ENCODE assay signal across 11 cellular contexts in genomic region chr1:212452323-212453155, GRCh38. TPM values are rescaled to one million over a fixed set of nuclear protein-coding genes. Genes with fewer than 3 reads are reported as not detected.
DNase-seq lines count a peak whose midpoint lies in the region; ATAC-seq and TF ChIP-seq lines count a peak whose summit lies in the region.
"Had no signal": no experiment of that assay in that cellular context is flagged by ENCODE, and none has a peak within 500 bp of the region (broad histone marks: within the 10 kb centered on the region; RNA-seq: fewer than 3 reads in every experiment).

No MANE protein-coding gene starts in this region.

- H3K27me3 Mint-ChIP-seq in stimulated activated naive CD8-positive, alpha-beta T cell treated with anti-CD3 and anti-CD28 coated beads, Interleukin-15, amount 100 ng/mL, for 72 hours, result no peaks in the 10 kb centered on the region

- H3K79me2 ChIP-seq in osteoblast (ENCODE audit: insufficient read depth, low read length), result no peaks in the 10 kb centered on the region

- H3K4me1 ChIP-seq in BLaER1 treated with 17β-estradiol and CSF1 and Interleukin-3, amounts not matched to agents 10 nM and 100 nM, result peaks cover 20 to 64% (median 52%) of the 10 kb centered on the region in 10 experiments
- H3K4me1 ChIP-seq in ascending aorta, result peaks cover 19 to 24% of the 10 kb centered on the region in 2 donors
- H3K4me1 ChIP-seq in osteoblast (ENCODE audit: insufficient read depth, low read length), result peaks cover 16% of the 10 kb centered on the region

- no peak overlapping the region for H3K4me3 Mint-ChIP-seq in stimulated activated naive CD8-positive, alpha-beta T cell treated with anti-CD3 and anti-CD28 coated beads, Interleukin-15, amount 100 ng/mL, for 72 hours
- H3K4me3 Mint-ChIP-seq: immature natural killer cell had no signal

- peak overlapping the region in 1 of 2 donors; percentile 21 for H3K27ac Mint-ChIP-seq in stimulated activated naive CD8-positive, alpha-beta T cell treated with anti-CD3 and anti-CD28 coated beads, Interleukin-15, amount 100 ng/mL, for 72 hours

- H3K4me3 ChIP-seq in BLaER1 treated with 17β-estradiol and CSF1 and Interleukin-3, amounts not matched to agents 10 nM and 100 nM, result no peak overlapping the region
- H3K4me3 ChIP-seq in ascending aorta (peak overlapping the region in 1 of 2 donors; percentile 23), osteoblast (ENCODE audit: insufficient read depth, low read length) (no peak overlapping the region), MG63 (no peak overlapping the region)

- H2AFZ ChIP-seq in osteoblast (ENCODE audit: low read length), result no peak overlapping the region

- intact Hi-C loops in ascending aorta (cut with DNase I), result loop anchor here (1.0 to 10.0 kb wide), 10 partner anchors 20 to 770 kb away; partner anchors contain the start of genes ANGEL2, FLVCR1, LPGAT1 and NENF
- intact Hi-C loops in head of caudate nucleus (cut with DNase I), result loop anchor here (10.0 kb wide), 2 partner anchors 168 to 768 kb away; partner anchors contain the start of gene PPP2R5A

- no peaks in the 10 kb centered on the region for H3K27me3 ChIP-seq in BLaER1 treated with 17β-estradiol and CSF1 and Interleukin-3, amounts not matched to agents 10 nM and 100 nM
- H3K27me3 ChIP-seq in ascending aorta (no peaks in the 10 kb centered on the region), osteoblast (ENCODE audit: insufficient read depth, low read length) (no peaks in the 10 kb centered on the region), MG63 (no peaks in the 10 kb centered on the region)

- ATAC-seq in HG02588 (IDR thresholded peaks at IDR 0.05; ENCODE audit: unreplicated experiment), result no peak
- ATAC-seq in stimulated activated naive CD8-positive, alpha-beta T cell treated with anti-CD3 and anti-CD28 coated beads, Interleukin-15, amount 100 ng/mL, for 72 hours, result no peak

- DNase-seq in ascending aorta (ENCODE audit: low spot score in 2 of 2) (peak; percentile 53 to 94), head of caudate nucleus (peak in 29 of 42 donors; percentile 29 to 82 (median 56)), osteoblast (ENCODE audit: insufficient read length, low spot score, missing footprints) (peak; percentile 91), Kasumi-1 (lab: John Stamatoyannopoulos, UW) (no peak), MG63 (no peak)
- no peak for DNase-seq in stimulated activated naive CD8-positive, alpha-beta T cell treated with anti-CD3 and anti-CD28 coated beads, Interleukin-15, amount 100 ng/mL, for 72 hours
- DNase-seq: immature natural killer cell, KG1, NCI-H69 had no signal

- TF ChIP-seq CTCF in ascending aorta (IDR thresholded peaks at IDR 0.05), result no peak
- no peak for TF ChIP-seq CTCF in osteoblast (IDR thresholded peaks at IDR 0.05; ENCODE audit: extremely low read depth, low read depth, low read length)

- peaks cover 0 to under 1% (median 0%) of the 10 kb centered on the region in 11 experiments; a peak in 4 of 22 replicates for H3K9me3 ChIP-seq in BLaER1 treated with 17β-estradiol and CSF1 and Interleukin-3, amounts not matched to agents 10 nM and 100 nM (replicated peaks in 1 of 11)
- H3K9me3 ChIP-seq in ascending aorta (no peaks in the 10 kb centered on the region), osteoblast (ENCODE audit: low read depth, low read length) (no peaks in the 10 kb centered on the region), MG63 (no peaks in the 10 kb centered on the region)

- H3K9ac ChIP-seq in BLaER1 treated with 17β-estradiol and CSF1 and Interleukin-3, amounts not matched to agents 10 nM and 100 nM, result peak overlapping the region in 3 of 11 experiments; percentile 12 to 27 (median 16); a peak in 2 of 22 replicates

- H3K9me3 Mint-ChIP-seq in stimulated activated naive CD8-positive, alpha-beta T cell treated with anti-CD3 and anti-CD28 coated beads, Interleukin-15, amount 100 ng/mL, for 72 hours, result no peaks in the 10 kb centered on the region
- H3K9me3 Mint-ChIP-seq: immature natural killer cell had no signal

- peak overlapping the region in 2 of 11 experiments; percentile 49 to 50; a peak in 2 of 22 replicates for H3K27ac ChIP-seq in BLaER1 treated with 17β-estradiol and CSF1 and Interleukin-3, amounts not matched to agents 10 nM and 100 nM
- H3K27ac ChIP-seq in ascending aorta (peak overlapping the region; percentile 81 to 91), osteoblast (ENCODE audit: low read depth, low read length) (no peak overlapping the region)

- H3K4me2 ChIP-seq in BLaER1 treated with 17β-estradiol and CSF1 and Interleukin-3, amounts not matched to agents 10 nM and 100 nM, result peak overlapping the region; percentile 26 to 80 (median 67); a peak in 20 of 22 replicates
- peak overlapping the region; percentile 12 for H3K4me2 ChIP-seq in osteoblast (ENCODE audit: insufficient read depth, low read length)

- H3K4me1 Mint-ChIP-seq in stimulated activated naive CD8-positive, alpha-beta T cell treated with anti-CD3 and anti-CD28 coated beads, Interleukin-15, amount 100 ng/mL, for 72 hours, result peaks cover 9% of the 10 kb centered on the region
- H3K4me1 Mint-ChIP-seq: immature natural killer cell had no signal

- H4K20me1 ChIP-seq in BLaER1 treated with 17β-estradiol and CSF1 and Interleukin-3, amounts not matched to agents 10 nM and 100 nM, result peaks cover 0 to 10% (median 0%) of the 10 kb centered on the region in 11 experiments; a peak in 1 of 22 replicates
- H4K20me1 ChIP-seq in osteoblast (ENCODE audit: insufficient read depth, low read length), result no peaks in the 10 kb centered on the region

- H3K36me3 ChIP-seq in BLaER1 treated with 17β-estradiol and CSF1 and Interleukin-3, amounts not matched to agents 10 nM and 100 nM, result peaks cover 0 to 4% (median 0%) of the 10 kb centered on the region in 11 experiments; a peak in 1 of 22 replicates
- H3K36me3 ChIP-seq in ascending aorta, result no peaks in the 10 kb centered on the region
- H3K36me3 ChIP-seq in osteoblast (ENCODE audit: insufficient read depth, low read length), result no peaks in the 10 kb centered on the region
- no peaks in the 10 kb centered on the region for H3K36me3 ChIP-seq in MG63

RNA-seq across cellular contexts. Expression of gene NENF, which starts 19.8 kb away (rescaled TPM):
- total RNA-seq in ascending aorta (186 TPM), osteoblast (33.7 and 35.4 TPM in 2 replicates)
- 143 and 147 TPM in 2 replicates for total RNA-seq in MG63 (2014; rRNA removed; shearing (Covaris generic); ENCODE audit: low replicate concordance)

RNA-seq across cellular contexts. Expression of gene PACC1, which starts 37.9 kb away (rescaled TPM):
- total RNA-seq in ascending aorta, result 0.85 TPM
- 6.5 and 7.1 TPM in 2 replicates for total RNA-seq in osteoblast
- total RNA-seq in MG63 (2014; rRNA removed; shearing (Covaris generic); ENCODE audit: low replicate concordance), result 4.8 and 12.6 TPM in 2 replicates

Comparison
In these comparisons a context has a peak if more than half of its experiments do, and no peak if none do; other contexts are left out.
1. DNase-seq: peak in ascending aorta (2 of 2), head of caudate nucleus (29 of 42) and osteoblast (single experiment); none in Kasumi-1 (0 of 2), stimulated activated naive CD8-positive, alpha-beta T cell treated with anti-CD3 and anti-CD28 coated beads, Interleukin-15, amount 100 ng/mL, for 72 hours (0 of 2) and MG63 (single experiment).